ENCODE assay signal across 11 cellular contexts in genomic region chr14:64938972-64939816, GRCh38. TPM values are rescaled to one million over a fixed set of nuclear protein-coding genes. Genes with fewer than 3 reads are reported as not detected.
A peak's percentile ranks its signal among the peaks of the same experiment; 100 is the strongest.
DNase-seq lines count a peak whose midpoint lies in the region; ATAC-seq and TF ChIP-seq lines count a peak whose summit lies in the region.
"Had no signal": no experiment of that assay in that cellular context is flagged by ENCODE, and none has a peak within 500 bp of the region (broad histone marks: within the 10 kb centered on the region; RNA-seq: fewer than 3 reads in every experiment).

No MANE protein-coding gene starts in this region.

- no peaks in the 10 kb centered on the region for H4K20me1 ChIP-seq in H9 (ENCODE audit: control insufficient read depth, insufficient read depth, insufficient read length)

- H3K36me3 ChIP-seq in lung (ENCODE audit: control insufficient read depth in 2 of 2, insufficient read depth in 2 of 2, low read length in 2 of 2) = no peaks in the 10 kb centered on the region

- no peak overlapping the region for H2AK5ac ChIP-seq in H9 (ENCODE audit: insufficient read length, low read length)

- DNase-seq in H9 = no peak
- peak; percentile 62 for DNase-seq in NCI-H345 treated with DMSO at 0.1 percent for 48 hours (lab: John Stamatoyannopoulos, UW; ENCODE audit: unreplicated experiment)
- peak; percentile 21 for DNase-seq in lung (ENCODE audit: low spot score)
- DNase-seq in NCI-H1436 (lab: John Stamatoyannopoulos, UW) = no peak
- DNase-seq in SW 1271 (lab: John Stamatoyannopoulos, UW) = no peak
- DNase-seq: amniotic stem cell; occipital lobe; OCI-M1; stimulated activated CD4-positive, alpha-beta T cell treated with anti-CD3 and anti-CD28 coated beads, Interleukin-4, amount 100 ng/mL, for 24 hours had no signal

- H2BK5ac ChIP-seq in H9 (ENCODE audit: insufficient read length, low read length) = no peak overlapping the region

- H3K23ac ChIP-seq in H9 (ENCODE audit: insufficient read length, low read depth, low read length) = no peak overlapping the region

- H2AFZ ChIP-seq in H9 (ENCODE audit: low read length) = no peak overlapping the region

- H3K4me1 ChIP-seq in H9 (ENCODE audit: insufficient read depth, low read length) (peaks cover 2% of the 10 kb centered on the region; the same call in 1 of the 2 replicates), lung (ENCODE audit: control insufficient read depth in 2 of 2, insufficient read depth in 2 of 2, low read length in 2 of 2) (peaks cover 0 to 7% of the 10 kb centered on the region in 2 donors)

- no peaks in the 10 kb centered on the region for H3K27me3 Mint-ChIP-seq in H9 (ENCODE audit: low read depth)

- H3K27ac ChIP-seq in H9 (ENCODE audit: insufficient read length, low read depth, low read length) (no peak overlapping the region), lung (ENCODE audit: low read depth in 1 of 2, low read length in 1 of 2) (no peak overlapping the region)
- H3K27ac ChIP-seq: tibial nerve had no signal

- no peak overlapping the region for H3K4me2 ChIP-seq in H9 (ENCODE audit: insufficient read depth, insufficient read length, low read length)

- H3K79me1 ChIP-seq in H9 (ENCODE audit: insufficient read depth, low read depth, low read length, poor library complexity, severe bottlenecking) = no peaks in the 10 kb centered on the region

- no peak overlapping the region for H3K14ac ChIP-seq in H9 (ENCODE audit: insufficient read depth, low read length)

- H4K8ac ChIP-seq in H9 (replicated peaks; ENCODE audit: insufficient read length, low read depth, low read length) = no peak overlapping the region

- no peaks in the 10 kb centered on the region for H3K9me3 ChIP-seq in H9 (ENCODE audit: control insufficient read depth, low read depth, low read length)
- H3K9me3 ChIP-seq in lung (ENCODE audit: control insufficient read depth in 2 of 2, insufficient read depth in 1 of 2, low read length in 1 of 2) = no peaks in the 10 kb centered on the region
- H3K9me3 ChIP-seq: tibial nerve had no signal

- peaks cover 20% of the 10 kb centered on the region in 2 experiments for H3K4me1 Mint-ChIP-seq in H9

- H3K79me2 ChIP-seq in H9 (ENCODE audit: insufficient read depth, low read length) = no peaks in the 10 kb centered on the region

- H3K27me3 ChIP-seq in H9 (ENCODE audit: insufficient read depth, low read length) = no peaks in the 10 kb centered on the region
- no peaks in the 10 kb centered on the region for H3K27me3 ChIP-seq in lung (ENCODE audit: control insufficient read depth, insufficient read depth)
- H3K27me3 ChIP-seq: tibial nerve had no signal

- no peak for TF ChIP-seq CTCF in H9 (conservative IDR thresholded peaks at IDR 0.05)
- TF ChIP-seq CTCF in lung (IDR thresholded peaks at IDR 0.05; ENCODE audit: control extremely low read depth, extremely low read depth) = no peak

- H3K36me3 Mint-ChIP-seq in H9 (ENCODE audit: insufficient read depth in 1 of 3, low read depth in 3 of 3) = peaks cover 3 to 13% (median 5%) of the 10 kb centered on the region in 3 experiments

- no peaks in the 10 kb centered on the region for H3K23me2 ChIP-seq in H9 (ENCODE audit: insufficient read length, low read depth, low read length, poor library complexity, severe bottlenecking)

- H4K5ac ChIP-seq in H9 (ENCODE audit: insufficient read length, low read depth, low read length) = no peak overlapping the region

- ATAC-seq in lung (ENCODE audit: insufficient read depth, low FRiP score) = no peak

- H3K4me3 Mint-ChIP-seq in H9 = no peak overlapping the region; a peak in 1 of 5 replicates

- H3T11ph ChIP-seq in H9 (ENCODE audit: low read length) = no peak overlapping the region

- H2BK120ac ChIP-seq in H9 (ENCODE audit: low read depth, low read length, poor library complexity, severe bottlenecking) = no peak overlapping the region

- no peaks in the 10 kb centered on the region for H3K9me3 Mint-ChIP-seq in H9

- no peak overlapping the region for H3K56ac ChIP-seq in H9 (ENCODE audit: insufficient read length, low read depth, low read length)

- H2BK20ac ChIP-seq in H9 (ENCODE audit: low read depth, low read length, poor library complexity, severe bottlenecking) = no peak overlapping the region

- WGBS in H9 (ENCODE audit: extremely low coverage, insufficient read length, low lambda C conversion rate) = no CpG with 5 or more reads among the region's 17 CpGs
- WGBS in lung, 2 donors = 95 to 97% methylated on average over 17 of the region's 17 CpGs

- H3K9ac ChIP-seq in H9 (ENCODE audit: extremely low read depth, insufficient read length, low read length) = no peak overlapping the region

- H3K18ac ChIP-seq in H9 (ENCODE audit: insufficient read length, low read depth, low read length) = no peak overlapping the region

- H2BK15ac ChIP-seq in H9 (ENCODE audit: low read depth, low read length) = no peak overlapping the region

- H2BK12ac ChIP-seq in H9 (ENCODE audit: insufficient read length, low read depth, low read length) = no peak overlapping the region

- H4K91ac ChIP-seq in H9 (ENCODE audit: insufficient read length, low read depth, low read length) = no peak overlapping the region

- peak overlapping the region in 2 of 3 experiments; percentile 6 to 84; a peak in 2 of 7 replicates for H3K27ac Mint-ChIP-seq in H9

- no peak overlapping the region for H3K4me3 ChIP-seq in lung
- H3K4me3 ChIP-seq: tibial nerve had no signal

- no peak overlapping the region for H3K4ac ChIP-seq in H9 (ENCODE audit: low read depth, low read length)

RNA-seq across cellular contexts. Expression of gene GPX2, which starts 3.4 kb away (rescaled TPM):
- total RNA-seq in H9 (2021) = 0.79 TPM in 1 of 2 replicates, not detected in the other
- 1 to 10 TPM in 1 of 2 donors, not detected in 1; 2.9 TPM for total RNA-seq in lung
- 10 to 100 TPM in 1 of 2 donors, 1 to 10 TPM in 1; 3.4 to 11.3 TPM for polyA plus RNA-seq in lung
- total RNA-seq: Daoy, occipital lobe, tibial nerve had no signal

RNA-seq across cellular contexts. Expression of gene CHURC1, which starts 24.9 kb away (rescaled TPM):
- total RNA-seq in H9 (2021) (49.5 and 58.7 TPM in 2 replicates), lung (10 to 100 TPM; 50.0 to 62.6 TPM)
- 10 to 100 TPM; 37.2 to 43.8 TPM for polyA plus RNA-seq in lung

RNA-seq across cellular contexts. Expression of gene RAB15, which starts 32.9 kb away (rescaled TPM):
- total RNA-seq in H9 (2021) (53.7 and 54.3 TPM in 2 replicates), lung (10 to 100 TPM; 15.5 to 16.4 TPM)
- polyA plus RNA-seq in lung = 10 to 100 TPM in 1 of 2 donors, 1 to 10 TPM in 1; 6.8 to 14.4 TPM

RNA-seq across cellular contexts. Expression of gene FNTB, which starts 47.5 kb away (rescaled TPM):
- total RNA-seq in H9 (2021) (17.4 and 20.7 TPM in 2 replicates), lung (10 to 100 TPM; 12.0 to 14.8 TPM)
- 1 to 10 TPM; 6.2 to 9.5 TPM for polyA plus RNA-seq in lung

RNA-seq across cellular contexts. Expression of gene SPTB, which starts 59.5 kb away (rescaled TPM):
- total RNA-seq in H9 (2021) = 2.3 and 3.1 TPM in 2 replicates
- total RNA-seq in lung = 10 to 100 TPM in 1 of 2 donors, 1 to 10 TPM in 1; 3.0 to 11.5 TPM
- polyA plus RNA-seq in lung = 1 to 10 TPM; 1.2 TPM

Comparison
In these comparisons a context has a peak if more than half of its experiments do, and no peak if none do; other contexts are left out.
1. DNase-seq: peak in NCI-H345 treated with DMSO at 0.1 percent for 48 hours (single experiment) and lung (single experiment); none in H9 (single experiment), NCI-H1436 (single experiment) and SW 1271 (0 of 2).